In genomic region chr11:132186699-132187098, GRCh38 we compare ENCODE assay signal across 14 cellular contexts.
A peak's percentile ranks its signal among the peaks of the same experiment; 100 is the strongest.
DNase-seq lines count a peak whose midpoint lies in the region; ATAC-seq and TF ChIP-seq lines count a peak whose summit lies in the region.
"Had no signal": no experiment of that assay in that cellular context is flagged by ENCODE, and none has a peak within 500 bp of the region (broad histone marks: within the 10 kb centered on the region; RNA-seq: fewer than 3 reads in every experiment).

No MANE protein-coding gene starts in this region.

- no peak overlapping the region for H2AK5ac ChIP-seq in mesendoderm (ENCODE audit: low read length)

- no peaks in the 10 kb centered on the region for H3K4me1 ChIP-seq in mesendoderm (ENCODE audit: control insufficient read depth, low read depth, low read length)
- H3K4me1 ChIP-seq in vagina, result no peaks in the 10 kb centered on the region

- TF ChIP-seq POLR2A in vagina (IDR thresholded peaks at IDR 0.05), result no peak

- H2BK5ac ChIP-seq in mesendoderm (ENCODE audit: low read length), result no peak overlapping the region

- no peak overlapping the region for H2BK15ac ChIP-seq in mesendoderm (replicated peaks; ENCODE audit: low read depth)

- H4K5ac ChIP-seq in mesendoderm (ENCODE audit: low read length), result no peak overlapping the region

- intact Hi-C loops in vagina (cut with DNase I), result no loop called here

- no peaks in the 10 kb centered on the region for H3K79me1 ChIP-seq in mesendoderm (ENCODE audit: low read length)

- H3K27me3 ChIP-seq in brain microvascular endothelial cell (replicated peaks) (no peaks in the 10 kb centered on the region), mesendoderm (ENCODE audit: insufficient read depth, low read length, poor library complexity) (no peaks in the 10 kb centered on the region), vagina (no peaks in the 10 kb centered on the region)

- no peaks in the 10 kb centered on the region for H3K9me3 ChIP-seq in vagina

- no peak for ATAC-seq in HG02884 (IDR thresholded peaks at IDR 0.05; ENCODE audit: unreplicated experiment)
- no peak for ATAC-seq in HG03175 (IDR thresholded peaks at IDR 0.05; ENCODE audit: unreplicated experiment)
- ATAC-seq: esophagus mucosa had no signal

- in situ Hi-C loops in brain microvascular endothelial cell (cut with HindIII; ENCODE audit: low pct_ligation_motif_present, low sequenced_read_pairs), result no loop called here

- no peak overlapping the region for H3K27ac ChIP-seq in brain microvascular endothelial cell
- no peak overlapping the region for H3K27ac ChIP-seq in mesendoderm (ENCODE audit: low read depth, low read length)
- H3K27ac ChIP-seq in vagina, result no peak overlapping the region
- H3K27ac ChIP-seq: PC-9 had no signal

- no peak overlapping the region for H3K23ac ChIP-seq in mesendoderm (ENCODE audit: low read length)

- H3K79me2 ChIP-seq in mesendoderm (ENCODE audit: control insufficient read depth, insufficient read depth, low read length), result no peaks in the 10 kb centered on the region

- no peak overlapping the region for H3K4me3 ChIP-seq in HFF-Myc (replicated peaks; ENCODE audit: low read depth, low read length)
- no peak overlapping the region for H3K4me3 ChIP-seq in brain microvascular endothelial cell (ENCODE audit: low read depth, low read length)
- no peak overlapping the region for H3K4me3 ChIP-seq in mesendoderm (ENCODE audit: low read length)
- H3K4me3 ChIP-seq in vagina, result no peak overlapping the region
- H3K4me3 ChIP-seq: PC-9 had no signal

- no peak overlapping the region for H3K4ac ChIP-seq in mesendoderm (ENCODE audit: low read depth, low read length)

- no peak overlapping the region for H2BK120ac ChIP-seq in mesendoderm (ENCODE audit: low read depth, low read length)

- no peak overlapping the region for H3K18ac ChIP-seq in mesendoderm (ENCODE audit: low read length)

- H4K8ac ChIP-seq in mesendoderm (ENCODE audit: low read depth, low read length), result no peak overlapping the region

- no peaks in the 10 kb centered on the region for H3K36me3 ChIP-seq in brain microvascular endothelial cell (replicated peaks)
- H3K36me3 ChIP-seq in mesendoderm (ENCODE audit: control insufficient read depth, insufficient read depth, low read length), result no peaks in the 10 kb centered on the region
- no peaks in the 10 kb centered on the region for H3K36me3 ChIP-seq in vagina

- DNase-seq in ELR (ENCODE audit: low read depth) (peak; percentile 8), HFF-Myc (ENCODE audit: extremely low read depth, low read depth) (no peak), brain microvascular endothelial cell (no peak), mesendoderm (peak; percentile 34), vagina (ENCODE audit: extremely low spot score in 2 of 2) (no peak)
- no peak for DNase-seq in activated effector memory CD4-positive, alpha-beta T cell treated with anti-CD3 and anti-CD28 coated beads, Interleukin-2, amount 50 U/mL, for 16 hours
- DNase-seq: activated CD4-positive, alpha-beta T cell treated with anti-CD3 and anti-CD28 coated beads, Interleukin-2, amount 50 U/mL, for 48 hours; activated effector memory CD4-positive, alpha-beta T cell treated with Interleukin-2 at 50 U/mL for 16 hours; Karpas-422; NCI-H2081; PC-9 had no signal

- peak; percentile 55 for TF ChIP-seq CTCF in HFF-Myc (IDR thresholded peaks at IDR 0.05; ENCODE audit: low read depth, low read length, missing control alignments)
- peak; percentile 55 for TF ChIP-seq CTCF in brain microvascular endothelial cell (IDR thresholded peaks at IDR 0.05; ENCODE audit: low read depth, low read length, missing control alignments)
- no peak for TF ChIP-seq CTCF in vagina (IDR thresholded peaks at IDR 0.05)

- H3K4me2 ChIP-seq in mesendoderm (ENCODE audit: low read length), result no peak overlapping the region
- H3K4me2 ChIP-seq: PC-9 had no signal

- no peak overlapping the region for H3K56ac ChIP-seq in mesendoderm (ENCODE audit: low read length)

- WGBS in mesendoderm (ENCODE audit: extremely low coverage, insufficient coverage, low lambda C conversion rate), result no CpG with 5 or more reads among the region's 6 CpGs

- no peak overlapping the region for H3K9ac ChIP-seq in mesendoderm (ENCODE audit: low read length)

Comparison
In these comparisons a context has a peak if more than half of its experiments do, and no peak if none do; other contexts are left out.
1. DNase-seq: peak in ELR (single experiment) and mesendoderm (single experiment); none in HFF-Myc (single experiment), brain microvascular endothelial cell (single experiment), activated effector memory CD4-positive, alpha-beta T cell treated with anti-CD3 and anti-CD28 coated beads, Interleukin-2, amount 50 U/mL, for 16 hours (single experiment) and vagina (0 of 2).
2. CTCF ChIP-seq: peak in HFF-Myc (single experiment) and brain microvascular endothelial cell (single experiment); none in vagina (0 of 3).